ENCODE assay signal across 21 cellular contexts in the genomic region with DNA sequence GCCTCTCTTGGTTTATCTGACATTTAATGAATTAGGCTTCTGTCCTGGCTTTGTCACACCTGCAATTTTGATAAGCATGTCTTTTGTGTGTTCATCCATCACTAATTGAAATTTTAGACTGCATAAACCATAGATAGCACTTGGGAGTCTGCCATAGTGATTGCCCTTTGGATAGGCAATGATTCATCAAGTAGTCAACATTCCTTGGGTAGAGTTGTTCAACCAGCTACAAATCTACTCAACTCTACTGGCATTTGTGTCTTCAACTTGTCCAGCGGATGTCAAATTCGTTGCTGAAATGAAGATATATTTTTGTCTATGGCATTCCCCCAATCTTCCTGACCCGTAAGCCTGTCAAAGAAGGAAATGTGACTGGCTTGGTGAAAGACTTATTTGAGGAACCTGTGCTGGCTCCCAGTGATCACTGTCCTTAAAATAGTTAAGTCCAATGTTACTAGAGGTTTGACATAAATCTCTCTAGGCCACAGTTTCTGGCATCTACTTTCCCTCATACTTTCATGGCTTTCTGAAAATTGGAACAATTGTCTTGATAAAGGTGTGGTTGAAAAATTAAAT. TPM values are rescaled to one million over a fixed set of nuclear protein-coding genes. Genes with fewer than 3 reads are reported as not detected.
DNase-seq lines count a peak whose midpoint lies in the region; ATAC-seq and TF ChIP-seq lines count a peak whose summit lies in the region.
"Had no signal": no experiment of that assay in that cellular context is flagged by ENCODE, and none has a peak within 500 bp of the region (broad histone marks: within the 10 kb centered on the region; RNA-seq: fewer than 3 reads in every experiment).

No MANE protein-coding gene starts in this region.

- no peaks in the 10 kb centered on the region for H3K4me1 ChIP-seq in foreskin keratinocyte
- H3K4me1 ChIP-seq: BLaER1, upper lobe of right lung had no signal

- H3K27me3 ChIP-seq in foreskin keratinocyte = peaks cover 33% of the 10 kb centered on the region
- H3K27me3 ChIP-seq: BLaER1, brain microvascular endothelial cell, upper lobe of right lung had no signal

- no peak for TF ChIP-seq CTCF in foreskin keratinocyte (conservative IDR thresholded peaks at IDR 0.05)
- TF ChIP-seq CTCF in type B pancreatic cell (conservative IDR thresholded peaks at IDR 0.05) = no peak

- no peaks in the 10 kb centered on the region for H3K9me3 ChIP-seq in T-helper 17 cell (ENCODE audit: control insufficient read depth, low read length, poor library complexity, severe bottlenecking)
- H3K9me3 ChIP-seq: BLaER1, heart right ventricle, upper lobe of right lung had no signal

- no peak for ATAC-seq in T-helper 17 cell
- ATAC-seq in foreskin keratinocyte = peak; percentile 44
- ATAC-seq: left cardiac atrium; sciatic nerve; stimulated activated naive B cell treated with anti-CD40 and anti-IgM and Interleukin-4, amounts not matched to agents 10 μg/mL and 1 μg/mL and 100 μg/mL, for 72 hours; upper lobe of right lung had no signal

- H3K4me3 Mint-ChIP-seq in T-helper 17 cell (no peak overlapping the region), type B pancreatic cell (no peak overlapping the region)
- H3K4me3 Mint-ChIP-seq: activated CD4-positive, alpha-beta T cell treated with anti-CD3 and anti-CD28 coated beads, Interleukin-2, amount 10 ng/mL, durations not matched to agents 24 days and 14 days; activated T-cell treated with anti-CD3 and anti-CD28 coated beads, Interleukin-2, amount 50 U/mL, for 24 hours; stimulated activated naive B cell treated with anti-CD40 and anti-IgM and Interleukin-4, amounts not matched to agents 10 μg/mL and 1 μg/mL and 100 μg/mL, for 72 hours had no signal

- DNase-seq in ACHN (peak; percentile 60), HPDE6-E6E7 (ENCODE audit: extremely low spot score) (peak; percentile 17), T-helper 17 cell (no peak), foreskin keratinocyte (peak in 1 of 2 donors; percentile 56), LoVo (ENCODE audit: low spot score) (no peak), type B pancreatic cell (ENCODE audit: extremely low spot score, unreplicated experiment) (no peak), HT-29 (ENCODE audit: low spot score) (no peak)
- no peak for DNase-seq in activated naive CD4-positive, alpha-beta T cell (lab: John Stamatoyannopoulos, UW)
- DNase-seq: activated CD4-positive, alpha-beta T cell treated with anti-CD3 and anti-CD28 coated beads, Interleukin-2, amount 10 ng/mL, durations not matched to agents 24 days and 14 days; activated T-cell treated with anti-CD3 and anti-CD28 coated beads, Interleukin-2, amount 50 U/mL, for 24 hours; brain microvascular endothelial cell; heart right ventricle; Karpas-422; left cardiac atrium; NCI-H1694; NCI-H2227 treated with DMSO at 0.1 percent for 48 hours; stimulated activated naive B cell treated with anti-CD40 and anti-IgM and Interleukin-4, amounts not matched to agents 10 μg/mL and 1 μg/mL and 100 μg/mL, for 72 hours; T1000; upper lobe of right lung had no signal

- in situ Hi-C loops in ACHN (cut with HindIII; ENCODE audit: low pct_ligation_motif_present, low pct_unique_long_range_greater_than_20kb, low sequenced_read_pairs) = no loop called here

- peak overlapping the region; percentile 25 for H3K27ac Mint-ChIP-seq in T-helper 17 cell
- no peak overlapping the region for H3K27ac Mint-ChIP-seq in type B pancreatic cell
- H3K27ac Mint-ChIP-seq: activated CD4-positive, alpha-beta T cell treated with anti-CD3 and anti-CD28 coated beads, Interleukin-2, amount 10 ng/mL, durations not matched to agents 24 days and 14 days; activated T-cell treated with anti-CD3 and anti-CD28 coated beads, Interleukin-2, amount 50 U/mL, for 24 hours; stimulated activated naive B cell treated with anti-CD40 and anti-IgM and Interleukin-4, amounts not matched to agents 10 μg/mL and 1 μg/mL and 100 μg/mL, for 72 hours had no signal

- H3K27me3 Mint-ChIP-seq in T-helper 17 cell (peaks cover 8% of the 10 kb centered on the region), type B pancreatic cell (peaks cover 24% of the 10 kb centered on the region)

- peaks cover 5% of the 10 kb centered on the region for H3K9me3 Mint-ChIP-seq in type B pancreatic cell
- H3K9me3 Mint-ChIP-seq: activated CD4-positive, alpha-beta T cell treated with anti-CD3 and anti-CD28 coated beads, Interleukin-2, amount 10 ng/mL, durations not matched to agents 24 days and 14 days; activated T-cell treated with anti-CD3 and anti-CD28 coated beads, Interleukin-2, amount 50 U/mL, for 24 hours; stimulated activated naive B cell treated with anti-CD40 and anti-IgM and Interleukin-4, amounts not matched to agents 10 μg/mL and 1 μg/mL and 100 μg/mL, for 72 hours had no signal

- H3K27ac ChIP-seq in foreskin keratinocyte = no peak overlapping the region
- H3K27ac ChIP-seq: BLaER1, brain microvascular endothelial cell, heart right ventricle, upper lobe of right lung had no signal

- H3K36me3 Mint-ChIP-seq in T-helper 17 cell (ENCODE audit: low read depth) (no peaks in the 10 kb centered on the region), type B pancreatic cell (no peaks in the 10 kb centered on the region)
- H3K36me3 Mint-ChIP-seq: stimulated activated naive B cell treated with anti-CD40 and anti-IgM and Interleukin-4, amounts not matched to agents 10 μg/mL and 1 μg/mL and 100 μg/mL, for 72 hours had no signal

- H3K4me1 Mint-ChIP-seq in T-helper 17 cell = no peaks in the 10 kb centered on the region
- H3K4me1 Mint-ChIP-seq in type B pancreatic cell (ENCODE audit: unreplicated experiment) = no peaks in the 10 kb centered on the region
- H3K4me1 Mint-ChIP-seq: activated CD4-positive, alpha-beta T cell treated with anti-CD3 and anti-CD28 coated beads, Interleukin-2, amount 10 ng/mL, durations not matched to agents 24 days and 14 days; stimulated activated naive B cell treated with anti-CD40 and anti-IgM and Interleukin-4, amounts not matched to agents 10 μg/mL and 1 μg/mL and 100 μg/mL, for 72 hours had no signal

RNA-seq across cellular contexts. Expression of gene CREB5, which starts 33.7 kb away (rescaled TPM):
- total RNA-seq in T-helper 17 cell (1 to 10 TPM in 1 of 2 donors, under 1 TPM in 1; 0.81 to 1.8 TPM), foreskin keratinocyte (1.7 and 3.7 TPM in 2 replicates), type B pancreatic cell (ENCODE audit: low replicate concordance) (5.6 and 31.0 TPM in 2 replicates)
- polyA plus RNA-seq in foreskin keratinocyte = 0.51 and 1.0 TPM in 2 replicates
- 0.28 and 1.3 TPM in 2 replicates for total RNA-seq in HT-29 (2014; rRNA removed; shearing (Covaris generic))
- total RNA-seq: activated CD4-positive, alpha-beta T cell treated with anti-CD3 and anti-CD28 coated beads, Interleukin-2, amount 10 ng/mL, durations not matched to agents 24 days and 14 days had no signal

Comparison
In these comparisons a context has a peak if more than half of its experiments do, and no peak if none do; other contexts are left out.
1. DNase-seq: peak in ACHN (single experiment) and HPDE6-E6E7 (single experiment); none in T-helper 17 cell (0 of 3), LoVo (single experiment), type B pancreatic cell (single experiment), activated naive CD4-positive, alpha-beta T cell (0 of 4) and HT-29 (single experiment).